2 cellular contexts compared by ENCODE assay signal in the genomic region with DNA sequence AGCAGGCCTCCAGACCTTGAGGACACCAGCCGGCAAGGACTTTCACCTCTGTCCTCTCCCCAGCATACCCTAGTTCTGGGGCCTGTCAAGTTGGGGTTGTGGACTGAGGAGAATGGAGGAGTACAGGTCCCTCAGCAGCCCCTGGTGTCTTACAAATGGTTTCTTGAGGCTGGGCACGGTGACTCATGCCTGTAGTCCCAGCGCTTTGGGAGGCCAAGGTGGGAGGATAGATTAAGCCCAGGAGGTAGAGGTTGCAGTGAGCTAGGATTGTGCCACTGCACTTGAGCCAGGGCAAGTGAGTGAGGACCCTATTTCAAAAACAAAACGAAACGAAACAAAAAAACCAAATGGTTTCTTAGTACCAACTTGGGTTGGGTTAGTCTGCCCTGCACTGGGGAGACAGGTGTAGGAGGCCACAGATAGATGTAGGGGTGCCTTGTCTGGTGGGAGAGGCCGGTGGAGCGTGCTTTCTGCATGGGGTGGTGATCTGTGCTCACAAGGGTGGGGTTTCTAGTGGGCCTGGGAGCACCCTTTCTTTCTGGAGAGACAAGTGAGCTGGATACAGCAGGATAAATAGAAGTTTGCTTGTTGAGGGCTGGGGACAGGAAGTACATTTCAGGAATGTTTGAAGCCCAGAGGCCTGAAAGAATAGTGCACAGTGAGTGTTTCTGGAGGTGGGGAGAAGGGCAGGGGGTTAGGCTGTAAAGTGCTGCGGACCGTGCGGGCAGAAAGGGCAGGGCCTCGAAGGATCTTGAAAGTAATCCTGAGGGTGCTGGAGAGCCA.
TF ChIP-seq lines count a peak whose summit lies in the region.

No MANE protein-coding gene starts in this region.

TF ChIP-seq in HepG2, 621 proteins besides CTCF, POLR2A, EP300 and RAD21 (continues in another document):
- TF ChIP-seq SAP130 (CRISPR knock-in tag; IDR thresholded peaks at IDR 0.05; ENCODE audit: low read depth): peak; percentile 46; the same call in 1 of the 2 replicates
- TF ChIP-seq ZNF121 (CRISPR knock-in tag; IDR thresholded peaks at IDR 0.05): peak; percentile 54; the same call in 1 of the 2 replicates
- no peak for TF ChIP-seq SOX6 (IDR thresholded peaks at IDR 0.05)
- 0 out of 2 replicates have a peak, but pooled peaks have one; percentile 19 for TF ChIP-seq SOX6 (CRISPR knock-in tag; IDR thresholded peaks at IDR 0.05)
- TF ChIP-seq, protein P1, sequence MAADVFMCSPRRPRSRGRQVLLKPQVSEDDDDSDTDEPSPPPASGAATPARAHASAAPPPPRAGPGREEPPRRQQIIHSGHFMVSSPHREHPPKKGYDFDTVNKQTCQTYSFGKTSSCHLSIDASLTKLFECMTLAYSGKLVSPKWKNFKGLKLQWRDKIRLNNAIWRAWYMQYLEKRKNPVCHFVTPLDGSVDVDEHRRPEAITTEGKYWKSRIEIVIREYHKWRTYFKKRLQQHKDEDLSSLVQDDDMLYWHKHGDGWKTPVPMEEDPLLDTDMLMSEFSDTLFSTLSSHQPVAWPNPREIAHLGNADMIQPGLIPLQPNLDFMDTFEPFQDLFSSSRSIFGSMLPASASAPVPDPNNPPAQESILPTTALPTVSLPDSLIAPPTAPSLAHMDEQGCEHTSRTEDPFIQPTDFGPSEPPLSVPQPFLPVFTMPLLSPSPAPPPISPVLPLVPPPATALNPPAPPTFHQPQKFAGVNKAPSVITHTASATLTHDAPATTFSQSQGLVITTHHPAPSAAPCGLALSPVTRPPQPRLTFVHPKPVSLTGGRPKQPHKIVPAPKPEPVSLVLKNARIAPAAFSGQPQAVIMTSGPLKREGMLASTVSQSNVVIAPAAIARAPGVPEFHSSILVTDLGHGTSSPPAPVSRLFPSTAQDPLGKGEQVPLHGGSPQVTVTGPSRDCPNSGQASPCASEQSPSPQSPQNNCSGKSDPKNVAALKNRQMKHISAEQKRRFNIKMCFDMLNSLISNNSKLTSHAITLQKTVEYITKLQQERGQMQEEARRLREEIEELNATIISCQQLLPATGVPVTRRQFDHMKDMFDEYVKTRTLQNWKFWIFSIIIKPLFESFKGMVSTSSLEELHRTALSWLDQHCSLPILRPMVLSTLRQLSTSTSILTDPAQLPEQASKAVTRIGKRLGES (CRISPR knock-in tag; IDR thresholded peaks at IDR 0.05; ENCODE audit: borderline replicate concordance): no peak
- TF ChIP-seq SIX1 (CRISPR knock-in tag; IDR thresholded peaks at IDR 0.05; ENCODE audit: borderline replicate concordance): no peak
- TF ChIP-seq TBX2 (CRISPR knock-in tag; IDR thresholded peaks at IDR 0.05; ENCODE audit: borderline replicate concordance): peak; percentile 22; the same call in 1 of the 2 replicates
- peak; percentile 13; the same call in 1 of the 2 replicates for TF ChIP-seq ZMYM4 (CRISPR knock-in tag; IDR thresholded peaks at IDR 0.05)
- no peak for TF ChIP-seq GABPA (IDR thresholded peaks at IDR 0.05; ENCODE audit: low read depth, low read length)
- 0 out of 2 replicates have a peak, but pooled peaks have one; percentile 44 for TF ChIP-seq GABPA (CRISPR knock-in tag; IDR thresholded peaks at IDR 0.05; ENCODE audit: low read depth)
- TF ChIP-seq, protein P2, sequence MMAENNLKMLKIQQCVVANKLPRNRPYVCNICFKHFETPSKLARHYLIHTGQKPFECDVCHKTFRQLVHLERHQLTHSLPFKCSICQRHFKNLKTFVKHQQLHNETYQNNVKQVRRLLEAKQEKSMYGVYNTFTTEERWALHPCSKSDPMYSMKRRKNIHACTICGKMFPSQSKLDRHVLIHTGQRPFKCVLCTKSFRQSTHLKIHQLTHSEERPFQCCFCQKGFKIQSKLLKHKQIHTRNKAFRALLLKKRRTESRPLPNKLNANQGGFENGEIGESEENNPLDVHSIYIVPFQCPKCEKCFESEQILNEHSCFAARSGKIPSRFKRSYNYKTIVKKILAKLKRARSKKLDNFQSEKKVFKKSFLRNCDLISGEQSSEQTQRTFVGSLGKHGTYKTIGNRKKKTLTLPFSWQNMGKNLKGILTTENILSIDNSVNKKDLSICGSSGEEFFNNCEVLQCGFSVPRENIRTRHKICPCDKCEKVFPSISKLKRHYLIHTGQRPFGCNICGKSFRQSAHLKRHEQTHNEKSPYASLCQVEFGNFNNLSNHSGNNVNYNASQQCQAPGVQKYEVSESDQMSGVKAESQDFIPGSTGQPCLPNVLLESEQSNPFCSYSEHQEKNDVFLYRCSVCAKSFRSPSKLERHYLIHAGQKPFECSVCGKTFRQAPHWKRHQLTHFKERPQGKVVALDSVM (CRISPR knock-in tag; IDR thresholded peaks at IDR 0.05): peak; percentile 91
- TF ChIP-seq ZFX (CRISPR knock-in tag; IDR thresholded peaks at IDR 0.05; ENCODE audit: low read depth): peak; percentile 56
- TF ChIP-seq, protein P3, sequence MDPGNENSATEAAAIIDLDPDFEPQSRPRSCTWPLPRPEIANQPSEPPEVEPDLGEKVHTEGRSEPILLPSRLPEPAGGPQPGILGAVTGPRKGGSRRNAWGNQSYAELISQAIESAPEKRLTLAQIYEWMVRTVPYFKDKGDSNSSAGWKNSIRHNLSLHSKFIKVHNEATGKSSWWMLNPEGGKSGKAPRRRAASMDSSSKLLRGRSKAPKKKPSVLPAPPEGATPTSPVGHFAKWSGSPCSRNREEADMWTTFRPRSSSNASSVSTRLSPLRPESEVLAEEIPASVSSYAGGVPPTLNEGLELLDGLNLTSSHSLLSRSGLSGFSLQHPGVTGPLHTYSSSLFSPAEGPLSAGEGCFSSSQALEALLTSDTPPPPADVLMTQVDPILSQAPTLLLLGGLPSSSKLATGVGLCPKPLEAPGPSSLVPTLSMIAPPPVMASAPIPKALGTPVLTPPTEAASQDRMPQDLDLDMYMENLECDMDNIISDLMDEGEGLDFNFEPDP (CRISPR knock-in tag; conservative IDR thresholded peaks at IDR 0.05): 0 out of 2 replicates have a peak, but pooled peaks have one; percentile 16
- TF ChIP-seq, protein P4, sequence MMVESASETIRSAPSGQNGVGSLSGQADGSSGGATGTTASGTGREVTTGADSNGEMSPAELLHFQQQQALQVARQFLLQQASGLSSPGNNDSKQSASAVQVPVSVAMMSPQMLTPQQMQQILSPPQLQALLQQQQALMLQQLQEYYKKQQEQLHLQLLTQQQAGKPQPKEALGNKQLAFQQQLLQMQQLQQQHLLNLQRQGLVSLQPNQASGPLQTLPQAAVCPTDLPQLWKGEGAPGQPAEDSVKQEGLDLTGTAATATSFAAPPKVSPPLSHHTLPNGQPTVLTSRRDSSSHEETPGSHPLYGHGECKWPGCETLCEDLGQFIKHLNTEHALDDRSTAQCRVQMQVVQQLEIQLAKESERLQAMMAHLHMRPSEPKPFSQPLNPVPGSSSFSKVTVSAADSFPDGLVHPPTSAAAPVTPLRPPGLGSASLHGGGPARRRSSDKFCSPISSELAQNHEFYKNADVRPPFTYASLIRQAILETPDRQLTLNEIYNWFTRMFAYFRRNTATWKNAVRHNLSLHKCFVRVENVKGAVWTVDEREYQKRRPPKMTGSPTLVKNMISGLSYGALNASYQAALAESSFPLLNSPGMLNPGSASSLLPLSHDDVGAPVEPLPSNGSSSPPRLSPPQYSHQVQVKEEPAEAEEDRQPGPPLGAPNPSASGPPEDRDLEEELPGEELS (CRISPR knock-in tag; IDR thresholded peaks at IDR 0.05): peak; percentile 14; the same call in 1 of the 2 replicates
- peak; percentile 32; the same call in 1 of the 2 replicates for TF ChIP-seq ETV5 (CRISPR knock-in tag; IDR thresholded peaks at IDR 0.05; ENCODE audit: borderline replicate concordance)
- 0 out of 2 replicates have a peak, but pooled peaks have one; percentile 18 for TF ChIP-seq ZFY (CRISPR knock-in tag; IDR thresholded peaks at IDR 0.05)
- TF ChIP-seq ZNF501 (CRISPR knock-in tag; IDR thresholded peaks at IDR 0.05): peak; percentile 61; the same call in 1 of the 2 replicates
- TF ChIP-seq NR2F6 (IDR thresholded peaks at IDR 0.05): no peak
- TF ChIP-seq NR2F6 (CRISPR knock-in tag; IDR thresholded peaks at IDR 0.05): 0 out of 2 replicates have a peak, but pooled peaks have one; percentile 21

TF ChIP-seq in neural cell, 6 proteins besides CTCF, POLR2A, EP300 and RAD21:
- TF ChIP-seq SMC3 (conservative IDR thresholded peaks at IDR 0.05; ENCODE audit: poor library complexity) (no peak), EZH2 (IDR thresholded peaks at IDR 0.05; ENCODE audit: borderline replicate concordance, insufficient read depth, low read length, poor library complexity, severe bottlenecking) (no peak)
- TF ChIP-seq, protein P5, sequence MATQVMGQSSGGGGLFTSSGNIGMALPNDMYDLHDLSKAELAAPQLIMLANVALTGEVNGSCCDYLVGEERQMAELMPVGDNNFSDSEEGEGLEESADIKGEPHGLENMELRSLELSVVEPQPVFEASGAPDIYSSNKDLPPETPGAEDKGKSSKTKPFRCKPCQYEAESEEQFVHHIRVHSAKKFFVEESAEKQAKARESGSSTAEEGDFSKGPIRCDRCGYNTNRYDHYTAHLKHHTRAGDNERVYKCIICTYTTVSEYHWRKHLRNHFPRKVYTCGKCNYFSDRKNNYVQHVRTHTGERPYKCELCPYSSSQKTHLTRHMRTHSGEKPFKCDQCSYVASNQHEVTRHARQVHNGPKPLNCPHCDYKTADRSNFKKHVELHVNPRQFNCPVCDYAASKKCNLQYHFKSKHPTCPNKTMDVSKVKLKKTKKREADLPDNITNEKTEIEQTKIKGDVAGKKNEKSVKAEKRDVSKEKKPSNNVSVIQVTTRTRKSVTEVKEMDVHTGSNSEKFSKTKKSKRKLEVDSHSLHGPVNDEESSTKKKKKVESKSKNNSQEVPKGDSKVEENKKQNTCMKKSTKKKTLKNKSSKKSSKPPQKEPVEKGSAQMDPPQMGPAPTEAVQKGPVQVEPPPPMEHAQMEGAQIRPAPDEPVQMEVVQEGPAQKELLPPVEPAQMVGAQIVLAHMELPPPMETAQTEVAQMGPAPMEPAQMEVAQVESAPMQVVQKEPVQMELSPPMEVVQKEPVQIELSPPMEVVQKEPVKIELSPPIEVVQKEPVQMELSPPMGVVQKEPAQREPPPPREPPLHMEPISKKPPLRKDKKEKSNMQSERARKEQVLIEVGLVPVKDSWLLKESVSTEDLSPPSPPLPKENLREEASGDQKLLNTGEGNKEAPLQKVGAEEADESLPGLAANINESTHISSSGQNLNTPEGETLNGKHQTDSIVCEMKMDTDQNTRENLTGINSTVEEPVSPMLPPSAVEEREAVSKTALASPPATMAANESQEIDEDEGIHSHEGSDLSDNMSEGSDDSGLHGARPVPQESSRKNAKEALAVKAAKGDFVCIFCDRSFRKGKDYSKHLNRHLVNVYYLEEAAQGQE (IDR thresholded peaks at IDR 0.05; ENCODE audit: borderline replicate concordance): no peak
